In genomic region chr7:23907012-23907411, GRCh38 we compare ENCODE assay signal across 12 cellular contexts.
"Had no signal": no experiment of that assay in that cellular context is flagged by ENCODE, and none has a peak within 500 bp of the region (broad histone marks: within the 10 kb centered on the region; RNA-seq: fewer than 3 reads in every experiment).

No MANE protein-coding gene starts in this region.

- H3K4me3 ChIP-seq: gastroesophageal sphincter, pancreas, skin epidermis had no signal

- ATAC-seq: activated CD8-positive, alpha-beta memory T cell treated with anti-CD3 and anti-CD28 coated beads, Interleukin-2, amount 10 ng/mL, durations not matched to agents 7 days and 5 days; gastroesophageal sphincter; pancreas had no signal

- DNase-seq: activated CD4-positive, alpha-beta T cell treated with anti-CD3 and anti-CD28 coated beads, Interleukin-2, amount 50 U/mL, for 4 hours; activated CD8-positive, alpha-beta memory T cell treated with anti-CD3 and anti-CD28 coated beads, Interleukin-2, amount 10 ng/mL, durations not matched to agents 7 days and 5 days; activated effector memory CD4-positive, alpha-beta T cell treated with Interleukin-2 at 50 U/mL for 16 hours; activated T-cell treated with anti-CD3 and anti-CD28 coated beads, Interleukin-2, amount 50 U/mL, for 24 hours; amniotic stem cell; brain microvascular endothelial cell; kidney glomerular epithelial cell; pancreas; retina; stimulated activated CD4-positive, alpha-beta T cell treated with anti-CD3 and anti-CD28 coated beads, Interleukin-4, amount 100 ng/mL, for 4 hours had no signal
